10 cellular contexts compared by ENCODE assay signal in genomic region chr3:30779686-30780287, GRCh38.
A peak's percentile ranks its signal among the peaks of the same experiment; 100 is the strongest.
DNase-seq lines count a peak whose midpoint lies in the region; ATAC-seq and TF ChIP-seq lines count a peak whose summit lies in the region.
"Had no signal": no experiment of that assay in that cellular context is flagged by ENCODE, and none has a peak within 500 bp of the region (broad histone marks: within the 10 kb centered on the region; RNA-seq: fewer than 3 reads in every experiment).

No MANE protein-coding gene starts in this region.

- peak; percentile 38 for TF ChIP-seq CTCF in lower lobe of right lung (IDR thresholded peaks at IDR 0.05)

- no peak for ATAC-seq in lower lobe of right lung
- no peak for ATAC-seq in activated T-cell treated with anti-CD3 and anti-CD28 coated beads, Interleukin-2, amount 50 U/mL, for 72 hours (replicated peaks in 1 of 2)

- H3K27ac ChIP-seq in lower lobe of right lung = no peak overlapping the region
- no peak overlapping the region for H3K27ac ChIP-seq in caudate nucleus (ENCODE audit: low read depth, low read length)
- H3K27ac ChIP-seq: SK-N-MC had no signal

- H3K9me3 ChIP-seq in adipocyte (ENCODE audit: control insufficient read depth, low read length) = no peaks in the 10 kb centered on the region
- H3K9me3 ChIP-seq in lower lobe of right lung = no peaks in the 10 kb centered on the region

- peaks cover 26% of the 10 kb centered on the region for H3K27me3 Mint-ChIP-seq in activated T-cell treated with anti-CD3 and anti-CD28 coated beads, Interleukin-2, amount 50 U/mL, for 72 hours (ENCODE audit: low read depth)

- H3K4me1 ChIP-seq in adipocyte (ENCODE audit: control insufficient read depth, insufficient read depth, low read length) = no peaks in the 10 kb centered on the region
- no peaks in the 10 kb centered on the region for H3K4me1 ChIP-seq in lower lobe of right lung

- no peak overlapping the region for H3K4me3 Mint-ChIP-seq in activated T-cell treated with anti-CD3 and anti-CD28 coated beads, Interleukin-2, amount 50 U/mL, for 72 hours
- H3K4me3 Mint-ChIP-seq: naive B cell had no signal

- no peak overlapping the region for H3K27ac Mint-ChIP-seq in activated T-cell treated with anti-CD3 and anti-CD28 coated beads, Interleukin-2, amount 50 U/mL, for 72 hours

- intact Hi-C loops in lower lobe of right lung (cut with DNase I) = loop anchor here (10.0 kb wide), 1 partner anchor 355 kb away; no protein-coding TSS in a partner anchor

- H3K36me3 Mint-ChIP-seq in activated T-cell treated with anti-CD3 and anti-CD28 coated beads, Interleukin-2, amount 50 U/mL, for 72 hours (ENCODE audit: insufficient read depth in 2 of 2) = no peaks in the 10 kb centered on the region
- H3K36me3 Mint-ChIP-seq: naive B cell had no signal

- H3K9me3 Mint-ChIP-seq in activated T-cell treated with anti-CD3 and anti-CD28 coated beads, Interleukin-2, amount 50 U/mL, for 72 hours = no peaks in the 10 kb centered on the region

- H3K27me3 ChIP-seq in adipocyte (replicated peaks; ENCODE audit: control insufficient read depth, insufficient read depth, low read length) = no peaks in the 10 kb centered on the region
- H3K27me3 ChIP-seq in lower lobe of right lung (ENCODE audit: low read depth) = no peaks in the 10 kb centered on the region

- H3K4me3 ChIP-seq in Jurkat, Clone E6-1 (ENCODE audit: low read length) = no peak overlapping the region
- H3K4me3 ChIP-seq in adipocyte (ENCODE audit: low read length) (no peak overlapping the region), lower lobe of right lung (no peak overlapping the region)
- H3K4me3 ChIP-seq: SK-N-MC had no signal

- H3K9ac ChIP-seq in adipocyte (ENCODE audit: low read length) = no peak overlapping the region

- H3K36me3 ChIP-seq in adipocyte (ENCODE audit: control insufficient read depth, insufficient read depth, low read length, severe bottlenecking) (no peaks in the 10 kb centered on the region), lower lobe of right lung (no peaks in the 10 kb centered on the region)

- no peaks in the 10 kb centered on the region for H3K4me1 Mint-ChIP-seq in activated T-cell treated with anti-CD3 and anti-CD28 coated beads, Interleukin-2, amount 50 U/mL, for 72 hours (ENCODE audit: low read depth)
- H3K4me1 Mint-ChIP-seq: naive B cell had no signal

- DNase-seq in ELF-1 (ENCODE audit: low read depth, low spot score) (peak; percentile 24), adipocyte (ENCODE audit: low read depth) (peak; percentile 47), lower lobe of right lung (no peak), NCI-H1694 (lab: John Stamatoyannopoulos, UW) (no peak), caudate nucleus (lab: John Stamatoyannopoulos, UW) (no peak), DMS114 treated with DMSO at 0.1 percent for 48 hours (lab: John Stamatoyannopoulos, UW; ENCODE audit: unreplicated experiment) (no peak)
- peak; percentile 23 for DNase-seq in Jurkat, Clone E6-1 (ENCODE audit: low read depth, low spot score)
- DNase-seq in activated T-cell treated with anti-CD3 and anti-CD28 coated beads, Interleukin-2, amount 50 U/mL, for 72 hours = no peak
- DNase-seq: naive B cell had no signal

Comparison
In these comparisons a context has a peak if more than half of its experiments do, and no peak if none do; other contexts are left out.
1. DNase-seq: peak in ELF-1 (single experiment), Jurkat, Clone E6-1 (single experiment) and adipocyte (single experiment); none in lower lobe of right lung (single experiment), NCI-H1694 (single experiment), caudate nucleus (0 of 61), DMS114 treated with DMSO at 0.1 percent for 48 hours (single experiment) and activated T-cell treated with anti-CD3 and anti-CD28 coated beads, Interleukin-2, amount 50 U/mL, for 72 hours (0 of 2).